In genomic region chr5:160379485-160379884, GRCh38 we compare ENCODE assay signal across 19 cellular contexts. TPM values are rescaled to one million over a fixed set of nuclear protein-coding genes. Genes with fewer than 3 reads are reported as not detected.
DNase-seq lines count a peak whose midpoint lies in the region; ATAC-seq and TF ChIP-seq lines count a peak whose summit lies in the region.
"Had no signal": no experiment of that assay in that cellular context is flagged by ENCODE, and none has a peak within 500 bp of the region (broad histone marks: within the 10 kb centered on the region; RNA-seq: fewer than 3 reads in every experiment).

No MANE protein-coding gene starts in this region.

- H3K18ac ChIP-seq in trophoblast cell (ENCODE audit: low read length): no peak overlapping the region

- no peak overlapping the region for H3K23ac ChIP-seq in trophoblast cell (ENCODE audit: low read length)

- no peaks in the 10 kb centered on the region for H3K9me3 Mint-ChIP-seq in MCF 10A (ENCODE audit: unreplicated experiment)
- H3K9me3 Mint-ChIP-seq in dendritic cell treated with granulocyte-macrophage colony-stimulating factor and Interleukin-4, amounts not matched to agents 40 ng/mL and 50 ng/mL, for 4 days: no peaks in the 10 kb centered on the region
- no peaks in the 10 kb centered on the region for H3K9me3 Mint-ChIP-seq in activated T-cell treated with anti-CD3 and anti-CD28 coated beads, Interleukin-2, amount 50 U/mL, for 72 hours

- no peaks in the 10 kb centered on the region for H4K20me1 ChIP-seq in mammary epithelial cell (ENCODE audit: insufficient read depth, low read length)

- H4K12ac ChIP-seq in trophoblast cell (ENCODE audit: low read depth, low read length): no peak overlapping the region

- H3K4me3 Mint-ChIP-seq in MCF 10A (ENCODE audit: unreplicated experiment): no peak overlapping the region
- no peak overlapping the region for H3K4me3 Mint-ChIP-seq in dendritic cell treated with granulocyte-macrophage colony-stimulating factor and Interleukin-4, amounts not matched to agents 40 ng/mL and 50 ng/mL, for 4 days
- no peak overlapping the region for H3K4me3 Mint-ChIP-seq in activated T-cell treated with anti-CD3 and anti-CD28 coated beads, Interleukin-2, amount 50 U/mL, for 72 hours

- H4K91ac ChIP-seq in trophoblast cell (ENCODE audit: low read depth, low read length): no peak overlapping the region

- H2BK120ac ChIP-seq in trophoblast cell (ENCODE audit: insufficient read depth, low read length, poor library complexity): no peak overlapping the region

- WGBS in mammary epithelial cell (ENCODE audit: low coverage, missing lambda C conversion rate): 35% methylated on average over 4 of the region's 4 CpGs
- WGBS in trophoblast cell (ENCODE audit: extremely low coverage, insufficient coverage, insufficient read length): no CpG with 5 or more reads among the region's 4 CpGs

- H3K36me3 ChIP-seq in mammary epithelial cell (ENCODE audit: insufficient read depth, low read length): no peaks in the 10 kb centered on the region
- H3K36me3 ChIP-seq in trophoblast cell (ENCODE audit: control insufficient read depth in 1 of 2, insufficient read depth in 2 of 2, low read length in 2 of 2): no peaks in the 10 kb centered on the region
- H3K36me3 ChIP-seq: MG63, Peyer's patch had no signal

- H3K9me3 ChIP-seq in mammary epithelial cell (replicated peaks; ENCODE audit: insufficient read depth, low read length) (no peaks in the 10 kb centered on the region), trophoblast cell (ENCODE audit: insufficient read depth, low read depth, low read length) (no peaks in the 10 kb centered on the region)
- H3K9me3 ChIP-seq: MG63, Peyer's patch had no signal

- BruUV-seq in mammary epithelial cell (replicated peaks; lab: Mats Ljungman, UMichigan): no TSS peak
- BruUV-seq in MCF 10A (replicated peaks; lab: Mats Ljungman, UMichigan): no TSS peak

- dilution Hi-C loops in mammary epithelial cell (cut with HindIII; ENCODE audit: low sequenced_read_pairs): no loop called here

- no peaks in the 10 kb centered on the region for H3K36me3 Mint-ChIP-seq in MCF 10A (ENCODE audit: insufficient read depth, unreplicated experiment)
- H3K36me3 Mint-ChIP-seq in dendritic cell treated with granulocyte-macrophage colony-stimulating factor and Interleukin-4, amounts not matched to agents 40 ng/mL and 50 ng/mL, for 4 days (ENCODE audit: low read depth): no peaks in the 10 kb centered on the region
- no peaks in the 10 kb centered on the region for H3K36me3 Mint-ChIP-seq in activated T-cell treated with anti-CD3 and anti-CD28 coated beads, Interleukin-2, amount 50 U/mL, for 72 hours (ENCODE audit: insufficient read depth in 2 of 2)

- H3K79me2 ChIP-seq in mammary epithelial cell (ENCODE audit: insufficient read depth, low read length) (no peaks in the 10 kb centered on the region), trophoblast cell (ENCODE audit: control insufficient read depth, insufficient read depth, low read length, poor library complexity) (no peaks in the 10 kb centered on the region)

- no peak overlapping the region for H3K27ac Mint-ChIP-seq in MCF 10A (ENCODE audit: low read depth, unreplicated experiment)
- H3K27ac Mint-ChIP-seq in dendritic cell treated with granulocyte-macrophage colony-stimulating factor and Interleukin-4, amounts not matched to agents 40 ng/mL and 50 ng/mL, for 4 days: peak overlapping the region; percentile 17
- H3K27ac Mint-ChIP-seq in activated T-cell treated with anti-CD3 and anti-CD28 coated beads, Interleukin-2, amount 50 U/mL, for 72 hours: no peak overlapping the region

- no peak overlapping the region for H2BK5ac ChIP-seq in trophoblast cell (ENCODE audit: low read depth, low read length, poor library complexity)

- H2AK5ac ChIP-seq in trophoblast cell (ENCODE audit: low read length): no peak overlapping the region

- POLR2A ChIA-PET in MCF 10A (lab: Yijun Ruan, JAX): interaction anchor here (0.6 to 1.0 kb wide), 3 partner anchors 11 to 195 kb away, joined by 3 to 6 read pairs (median 3); no protein-coding TSS in a partner anchor

- CTCF ChIA-PET in mammary epithelial cell (lab: Charles Lee; ENCODE audit: low non-redundant PET): interaction anchor here (0.5 to 0.6 kb wide), 2 partner anchors 11 to 32 kb away, joined by 4 to 8 read pairs; no protein-coding TSS in a partner anchor
- CTCF ChIA-PET in MCF 10A (lab: Yijun Ruan, JAX): interaction anchor here (0.7 to 3.1 kb wide), 10 partner anchors 10 to 357 kb away, joined by 3 to 25 read pairs (median 6); no protein-coding TSS in a partner anchor

- no peak overlapping the region for H3K4me2 ChIP-seq in mammary epithelial cell (ENCODE audit: insufficient read depth, low read depth, low read length)
- H3K4me2 ChIP-seq in trophoblast cell (ENCODE audit: low read length): no peak overlapping the region
- H3K4me2 ChIP-seq: KMS-11 had no signal

- no peak overlapping the region for H3K4ac ChIP-seq in trophoblast cell (ENCODE audit: low read depth, low read length)

- peaks cover 7% of the 10 kb centered on the region for H3K27me3 ChIP-seq in mammary epithelial cell (ENCODE audit: insufficient read depth, low read length)
- H3K27me3 ChIP-seq in trophoblast cell (ENCODE audit: insufficient read depth, low read length): no peaks in the 10 kb centered on the region
- H3K27me3 ChIP-seq: Peyer's patch had no signal

- TF ChIP-seq CTCF in mammary epithelial cell (conservative IDR thresholded peaks at IDR 0.05 in 1 of 2, IDR thresholded peaks at IDR 0.05 in 1 of 2; ENCODE audit: extremely low read depth in 1 of 2, insufficient read depth in 1 of 2, low read depth in 1 of 2, low read length in 2 of 2): no peak
- TF ChIP-seq CTCF in MCF 10A (IDR thresholded peaks at IDR 0.05; ENCODE audit: unreplicated experiment): no peak

- H4K8ac ChIP-seq in trophoblast cell (ENCODE audit: low read depth, low read length): no peak overlapping the region

- no peak overlapping the region for H2BK12ac ChIP-seq in trophoblast cell (ENCODE audit: low read length)

- peaks cover 26% of the 10 kb centered on the region for H3K27me3 Mint-ChIP-seq in MCF 10A (ENCODE audit: insufficient read depth, unreplicated experiment)
- peaks cover 13% of the 10 kb centered on the region for H3K27me3 Mint-ChIP-seq in dendritic cell treated with granulocyte-macrophage colony-stimulating factor and Interleukin-4, amounts not matched to agents 40 ng/mL and 50 ng/mL, for 4 days
- H3K27me3 Mint-ChIP-seq in activated T-cell treated with anti-CD3 and anti-CD28 coated beads, Interleukin-2, amount 50 U/mL, for 72 hours (ENCODE audit: low read depth): peaks cover 37% of the 10 kb centered on the region

- H2AFZ ChIP-seq in mammary epithelial cell (ENCODE audit: low read depth, low read length) (peak overlapping the region; percentile 9), trophoblast cell (ENCODE audit: insufficient read depth, low read length, poor library complexity) (no peak overlapping the region)

- H3K14ac ChIP-seq in trophoblast cell (ENCODE audit: low read length): no peak overlapping the region

- no peaks in the 10 kb centered on the region for H3K4me1 ChIP-seq in mammary epithelial cell (ENCODE audit: insufficient read depth, low read length)
- H3K4me1 ChIP-seq in trophoblast cell (ENCODE audit: control insufficient read depth in 1 of 2, insufficient read depth in 2 of 2, low read length in 2 of 2): no peaks in the 10 kb centered on the region
- H3K4me1 ChIP-seq: Peyer's patch had no signal

- no peak for DNase-seq in mammary epithelial cell
- DNase-seq in MCF 10A (ENCODE audit: unreplicated experiment): no peak
- peak; percentile 17 for DNase-seq in M059J (ENCODE audit: low read depth)
- peak; percentile 11 to 66 for DNase-seq in trophoblast cell
- no peak for DNase-seq in activated T-cell treated with anti-CD3 and anti-CD28 coated beads, Interleukin-2, amount 50 U/mL, for 72 hours
- no peak for DNase-seq in DMS153 (lab: John Stamatoyannopoulos, UW)
- DNase-seq: AML-193, COR-L47, DMS53, H7, MG63, NCI-H1417, NCI-H187 treated with DMSO at 0.1 percent for 48 hours, NCI-H446 treated with DMSO at 0.1 percent for 48 hours, NCI-H748 treated with DMSO at 0.1 percent for 48 hours, Peyer's patch, SIG-M5 had no signal

- H3K79me1 ChIP-seq in trophoblast cell (ENCODE audit: low read length): no peaks in the 10 kb centered on the region

- no peaks in the 10 kb centered on the region for H3K4me1 Mint-ChIP-seq in MCF 10A (ENCODE audit: insufficient read depth, unreplicated experiment)
- H3K4me1 Mint-ChIP-seq in dendritic cell treated with granulocyte-macrophage colony-stimulating factor and Interleukin-4, amounts not matched to agents 40 ng/mL and 50 ng/mL, for 4 days (ENCODE audit: low read depth): no peaks in the 10 kb centered on the region
- no peaks in the 10 kb centered on the region for H3K4me1 Mint-ChIP-seq in activated T-cell treated with anti-CD3 and anti-CD28 coated beads, Interleukin-2, amount 50 U/mL, for 72 hours (ENCODE audit: low read depth)

- in situ Hi-C loops in mammary epithelial cell (cut with MboI; ENCODE audit: low sequenced_read_pairs in 2 of 2): no loop called here

- ATAC-seq in activated T-cell treated with anti-CD3 and anti-CD28 coated beads, Interleukin-2, amount 50 U/mL, for 72 hours (replicated peaks in 1 of 2): no peak

- H3K4me3 ChIP-seq in mammary epithelial cell (replicated peaks in 1 of 3; ENCODE audit: insufficient read depth in 1 of 3, low read depth in 2 of 3, low read length in 3 of 3): no peak overlapping the region
- no peak overlapping the region for H3K4me3 ChIP-seq in trophoblast cell (ENCODE audit: low read depth, low read length)
- H3K4me3 ChIP-seq: MG63, Peyer's patch had no signal

- H3K9ac ChIP-seq in mammary epithelial cell (ENCODE audit: insufficient read depth, low read length) (no peak overlapping the region), trophoblast cell (ENCODE audit: low read length) (no peak overlapping the region)
- H3K9ac ChIP-seq: KMS-11 had no signal

- H3K27ac ChIP-seq in mammary epithelial cell (ENCODE audit: insufficient read depth, low read depth, low read length) (no peak overlapping the region), trophoblast cell (ENCODE audit: low read depth, low read length) (no peak overlapping the region)
- H3K27ac ChIP-seq: KMS-11, Peyer's patch had no signal

- intact Hi-C loops in mammary epithelial cell (cut with micrococcal nuclease) (no loop called here), MCF 10A (cut with micrococcal nuclease) (no loop called here)
- intact Hi-C loops in dendritic cell treated with granulocyte-macrophage colony-stimulating factor and Interleukin-4, amounts not matched to agents 40 ng/mL and 50 ng/mL, for 4 days (cut with micrococcal nuclease): no loop called here

RNA-seq across cellular contexts. Expression of gene C1QTNF2, which starts 9.1 kb away (rescaled TPM):
- total RNA-seq in mammary epithelial cell: under 1 TPM in 1 of 2 donors, not detected in 1; 0.33 TPM
- 0.28 TPM for polyA plus RNA-seq in mammary epithelial cell
- polyA minus RNA-seq in mammary epithelial cell: not detected
- not detected in 2 replicates for total RNA-seq in MCF 10A (2022)
- 2.5 and 3.3 TPM in 2 replicates for total RNA-seq in M059J (2014; rRNA removed; shearing (Covaris generic))
- polyA plus RNA-seq in trophoblast cell (2013): 0.11 and 0.17 TPM in 2 replicates
- not detected for total RNA-seq in activated T-cell treated with anti-CD3 and anti-CD28 coated beads, Interleukin-2, amount 50 U/mL, for 72 hours
- total RNA-seq: H7 had no signal

RNA-seq across cellular contexts. Expression of gene FAM200C, which starts 20.4 kb away (rescaled TPM):
- 1 to 10 TPM; 1.6 to 2.8 TPM for total RNA-seq in mammary epithelial cell
- 1.3 TPM for polyA plus RNA-seq in mammary epithelial cell
- not detected for polyA minus RNA-seq in mammary epithelial cell
- total RNA-seq in MCF 10A (2022): 2.2 and 3.7 TPM in 2 replicates
- total RNA-seq in M059J (2014; rRNA removed; shearing (Covaris generic)): 9.7 and 11.3 TPM in 2 replicates
- polyA plus RNA-seq in trophoblast cell (2013): 1.9 TPM in 2 replicates
- total RNA-seq in activated T-cell treated with anti-CD3 and anti-CD28 coated beads, Interleukin-2, amount 50 U/mL, for 72 hours: under 1 TPM; 0.46 to 0.89 TPM

RNA-seq across cellular contexts. Expression of gene SLU7, which starts 39.4 kb away (rescaled TPM):
- total RNA-seq in mammary epithelial cell (10 to 100 TPM; 38.3 to 38.7 TPM), MCF 10A (2022) (64.6 and 85.6 TPM in 2 replicates)
- polyA plus RNA-seq in mammary epithelial cell: 21.4 TPM
- polyA minus RNA-seq in mammary epithelial cell: 34.9 TPM
- total RNA-seq in M059J (2014; rRNA removed; shearing (Covaris generic)): 31.8 and 64.1 TPM in 2 replicates
- 41.6 and 43.3 TPM in 2 replicates for polyA plus RNA-seq in trophoblast cell (2013)
- 10 to 100 TPM; 50.9 to 55.7 TPM for total RNA-seq in activated T-cell treated with anti-CD3 and anti-CD28 coated beads, Interleukin-2, amount 50 U/mL, for 72 hours

RNA-seq across cellular contexts. Expression of gene PTTG1, which starts 42.2 kb away (rescaled TPM):
- total RNA-seq in mammary epithelial cell: 100 to 1,000 TPM in 1 of 2 donors, 10 to 100 TPM in 1; 28.5 to 106 TPM
- 381 TPM for polyA plus RNA-seq in mammary epithelial cell
- 53.7 TPM for polyA minus RNA-seq in mammary epithelial cell
- 87.0 and 119 TPM in 2 replicates for total RNA-seq in MCF 10A (2022)
- 1,224 and 1,388 TPM in 2 replicates for total RNA-seq in M059J (2014; rRNA removed; shearing (Covaris generic))
- polyA plus RNA-seq in trophoblast cell (2013): 157 and 174 TPM in 2 replicates
- 100 to 1,000 TPM; 112 to 137 TPM for total RNA-seq in activated T-cell treated with anti-CD3 and anti-CD28 coated beads, Interleukin-2, amount 50 U/mL, for 72 hours

Comparison
In these comparisons a context has a peak if more than half of its experiments do, and no peak if none do; other contexts are left out.
1. DNase-seq: peak in M059J (single experiment) and trophoblast cell (2 of 2); none in mammary epithelial cell (single experiment), MCF 10A (single experiment), activated T-cell treated with anti-CD3 and anti-CD28 coated beads, Interleukin-2, amount 50 U/mL, for 72 hours (0 of 2) and DMS153 (single experiment).